In genomic region chr3:100492810-100493140, GRCh38 we compare ENCODE assay signal across 8 cellular contexts. TPM values are rescaled to one million over a fixed set of nuclear protein-coding genes. Genes with fewer than 3 reads are reported as not detected.
DNase-seq lines count a peak whose midpoint lies in the region; ATAC-seq and TF ChIP-seq lines count a peak whose summit lies in the region.

No MANE protein-coding gene starts in this region.

- H3K9ac ChIP-seq in MM.1S (ENCODE audit: low read length), result peak overlapping the region; percentile 47; the same call in 1 of the 2 replicates

- WGBS in ectodermal cell, 2 experiments, result 20 to 26% methylated on average over 3 to 6 of the region's 6 CpGs

- H3K79me2 ChIP-seq in MM.1S (ENCODE audit: low read length), result no peaks in the 10 kb centered on the region

- ATAC-seq in natural killer cell (peak in 1 of 3 donors; percentile 12), mucosa of descending colon (no peak), GM19328 (IDR thresholded peaks at IDR 0.05; ENCODE audit: unreplicated experiment) (no peak)

- H3K36me3 ChIP-seq in BE2C (no peaks in the 10 kb centered on the region), MM.1S (replicated peaks; ENCODE audit: insufficient read depth, low read length) (no peaks in the 10 kb centered on the region), ectodermal cell (ENCODE audit: control insufficient read depth, insufficient read depth, low read length) (no peaks in the 10 kb centered on the region), mucosa of descending colon (ENCODE audit: low read depth) (no peaks in the 10 kb centered on the region)

- H3K27me3 Mint-ChIP-seq in natural killer cell (ENCODE audit: low read depth in 2 of 2), result peaks cover 5 to 7% of the 10 kb centered on the region in 2 donors

- no peaks in the 10 kb centered on the region for H3K9me3 ChIP-seq in BE2C
- no peaks in the 10 kb centered on the region for H3K9me3 ChIP-seq in MM.1S (replicated peaks; ENCODE audit: insufficient read depth, low read length)
- no peaks in the 10 kb centered on the region for H3K9me3 ChIP-seq in ectodermal cell (ENCODE audit: control insufficient read depth, low read length)
- H3K9me3 ChIP-seq in mucosa of descending colon, result no peaks in the 10 kb centered on the region

- no peaks in the 10 kb centered on the region for H4K20me1 ChIP-seq in MM.1S (ENCODE audit: insufficient read depth, low read length)

- H3K4me1 Mint-ChIP-seq in natural killer cell, result peaks cover 4 to 9% of the 10 kb centered on the region in 2 donors

- H3K4me2 ChIP-seq in MM.1S (ENCODE audit: low read depth, low read length), result peak overlapping the region; percentile 78

- peak overlapping the region; percentile 93 for H3K4me3 Mint-ChIP-seq in natural killer cell

- peak overlapping the region; percentile 30 to 59 for H3K27ac Mint-ChIP-seq in natural killer cell

- DNase-seq in BE2C (no peak), MM.1S (no peak), natural killer cell (no peak), cerebellum (ENCODE audit: low spot score) (no peak), mucosa of descending colon (no peak), germinal center (ENCODE audit: low spot score) (no peak)

- intact Hi-C loops in natural killer cell (cut with micrococcal nuclease), result no loop called here
- intact Hi-C loops in mucosa of descending colon (cut with DNase I, micrococcal nuclease), result no loop called here

- H3K36me3 Mint-ChIP-seq in natural killer cell, result no peaks in the 10 kb centered on the region

- no peak for TF ChIP-seq CTCF in BE2C (IDR thresholded peaks at IDR 0.05; ENCODE audit: low read depth, low read length)
- no peak for TF ChIP-seq CTCF in MM.1S (IDR thresholded peaks at IDR 0.05; ENCODE audit: low read length)
- no peak for TF ChIP-seq CTCF in natural killer cell (IDR thresholded peaks at IDR 0.05)
- TF ChIP-seq CTCF in mucosa of descending colon (IDR thresholded peaks at IDR 0.05), result no peak

- H3K4me3 ChIP-seq in BE2C (ENCODE audit: low read depth, low read length), result peak overlapping the region; percentile 63
- H3K4me3 ChIP-seq in MM.1S (ENCODE audit: low read length), result peak overlapping the region; percentile 73
- H3K4me3 ChIP-seq in ectodermal cell (ENCODE audit: insufficient read depth, low read depth, low read length), result peak overlapping the region; percentile 63
- no peak overlapping the region for H3K4me3 ChIP-seq in mucosa of descending colon

- H3K27me3 ChIP-seq in BE2C (no peaks in the 10 kb centered on the region), MM.1S (replicated peaks; ENCODE audit: insufficient read depth, low read length) (no peaks in the 10 kb centered on the region), ectodermal cell (ENCODE audit: control insufficient read depth, insufficient read depth, low read length, poor library complexity, severe bottlenecking) (no peaks in the 10 kb centered on the region)

- no peaks in the 10 kb centered on the region for H3K4me1 ChIP-seq in BE2C
- H3K4me1 ChIP-seq in MM.1S (ENCODE audit: low read length), result peaks cover 26% of the 10 kb centered on the region
- peaks cover 4% of the 10 kb centered on the region for H3K4me1 ChIP-seq in ectodermal cell (ENCODE audit: control insufficient read depth, insufficient read depth, low read length)
- H3K4me1 ChIP-seq in mucosa of descending colon (ENCODE audit: low read depth), result no peaks in the 10 kb centered on the region

- H3K27ac ChIP-seq in MM.1S (ENCODE audit: low read length) (no peak overlapping the region), ectodermal cell (ENCODE audit: insufficient read depth, low read depth, low read length, poor library complexity, severe bottlenecking) (peak overlapping the region; percentile 59)

- H3F3A ChIP-seq in MM.1S (ENCODE audit: insufficient read depth, low read length), result peaks cover 16% of the 10 kb centered on the region

- no peaks in the 10 kb centered on the region for H3K9me3 Mint-ChIP-seq in natural killer cell

- H2AFZ ChIP-seq in MM.1S (ENCODE audit: low read length), result peak overlapping the region; percentile 97

- H3K9me2 ChIP-seq in MM.1S (replicated peaks; ENCODE audit: insufficient read depth, low read length), result no peaks in the 10 kb centered on the region

RNA-seq across cellular contexts. Expression of gene TMEM45A, which starts 0.4 kb away (rescaled TPM):
- polyA plus RNA-seq in BE2C (2012; ENCODE audit: insufficient read depth, insufficient read length, low read depth), result 1.2 TPM
- 27.5 TPM for polyA plus RNA-seq in ectodermal cell (2013, experiment 1 of 4)
- 27.0 TPM for polyA plus RNA-seq in ectodermal cell (2013, experiment 2 of 4)
- polyA plus RNA-seq in ectodermal cell (2013, experiment 3 of 4), result 19.1 TPM
- polyA plus RNA-seq in ectodermal cell (2013, experiment 4 of 4), result 21.6 TPM
- total RNA-seq in natural killer cell (under 1 TPM; 0.23 to 0.49 (median 0.25) TPM), cerebellum (4.0 TPM), mucosa of descending colon (10 to 100 TPM in 1 of 3 donors, 1 to 10 TPM in 2; 1.9 to 11.4 (median 6.0) TPM)
